19 cellular contexts compared by ENCODE assay signal in the genomic region with DNA sequence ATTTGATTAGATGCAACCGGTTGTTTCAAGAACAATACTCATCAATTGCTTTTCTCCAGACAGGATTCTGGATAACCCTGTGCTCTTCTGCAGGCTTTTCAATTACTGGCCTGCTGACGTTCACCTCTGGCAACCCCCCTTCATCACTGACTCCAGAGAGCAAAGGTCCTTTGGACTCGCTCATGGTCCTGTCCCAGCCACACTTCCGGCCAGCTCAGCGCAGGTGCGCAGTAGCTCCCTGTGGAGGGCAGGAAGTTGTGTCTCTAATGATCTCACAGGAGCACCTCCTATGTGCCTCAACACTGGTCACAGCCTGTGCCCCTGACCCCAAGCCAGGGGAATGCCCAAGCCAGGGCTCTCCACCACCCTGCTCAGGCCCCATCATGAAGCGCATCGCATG. TPM values are rescaled to one million over a fixed set of nuclear protein-coding genes. Genes with fewer than 3 reads are reported as not detected.
"Had no signal": no experiment of that assay in that cellular context is flagged by ENCODE, and none has a peak within 500 bp of the region (broad histone marks: within the 10 kb centered on the region; RNA-seq: fewer than 3 reads in every experiment).

No MANE protein-coding gene starts in this region.

- ATAC-seq: K562 had no signal

- H3K27ac Mint-ChIP-seq: IgD-negative memory B cell had no signal

- DNase-seq: Kasumi-1, MM.1S, NCI-H1092 treated with DMSO at 0.1 percent for 48 hours, NCI-H1436, NCI-H187, NCI-H2029, NCI-H2081 treated with DMSO at 0.1 percent for 48 hours, NCI-H2171, NCI-H226, NCI-H446, NCI-H510A, NCI-H524 treated with DMSO at 0.1 percent for 48 hours, NCI-H69, NCI-H774, RPMI8226, SHP77, SK-N-SH had no signal

RNA-seq across cellular contexts. Expression of a gene that starts 44.0 kb away (rescaled TPM):
- total RNA-seq: K562 had no signal
